In genomic region chr7:42886129-42886528, GRCh38 we compare ENCODE assay signal across 2 cellular contexts.
TF ChIP-seq lines count a peak whose summit lies in the region.

No MANE protein-coding gene starts in this region.

TF ChIP-seq in SK-N-SH, 30 proteins besides CTCF, POLR2A, EP300 and RAD21 (continued from another document):
- TF ChIP-seq NFIC (IDR thresholded peaks at IDR 0.05; ENCODE audit: borderline replicate concordance) (no peak), JUND (IDR thresholded peaks at IDR 0.05) (no peak), MAX (IDR thresholded peaks at IDR 0.05; ENCODE audit: low read depth) (no peak), ELF1 (IDR thresholded peaks at IDR 0.05) (no peak), FOXM1 (IDR thresholded peaks at IDR 0.05; ENCODE audit: low read depth) (no peak), MXI1 (IDR thresholded peaks at IDR 0.05; ENCODE audit: low read depth, low read length) (no peak), SIN3A (IDR thresholded peaks at IDR 0.05; ENCODE audit: borderline replicate concordance, low read depth, low read length) (no peak), TAF1 (IDR thresholded peaks at IDR 0.05; ENCODE audit: borderline replicate concordance, low read depth, low read length) (no peak), GABPA (IDR thresholded peaks at IDR 0.05; ENCODE audit: low read depth) (no peak), IRF3 (IDR thresholded peaks at IDR 0.05; ENCODE audit: low read depth, low read length) (no peak), USF2 (IDR thresholded peaks at IDR 0.05; ENCODE audit: borderline replicate concordance, low read depth, low read length) (no peak), MEF2A (IDR thresholded peaks at IDR 0.05; ENCODE audit: borderline replicate concordance, low read depth) (no peak), EZH2phosphoT487 (IDR thresholded peaks at IDR 0.05; ENCODE audit: borderline replicate concordance, low read depth) (no peak), FOXJ3 (CRISPR knock-in tag; IDR thresholded peaks at IDR 0.05) (no peak), TEAD4 (IDR thresholded peaks at IDR 0.05; ENCODE audit: borderline replicate concordance, insufficient read depth) (no peak)
TF ChIP-seq in SK-N-SH: peak in this region for 0.

TF ChIP-seq in SK-N-SH treated with all-trans-retinoic acid at 6 μM for 48 hours, 23 proteins besides CTCF, POLR2A, EP300 and RAD21 (continued from another document):
- TF ChIP-seq CREB5 (CRISPR knock-in tag; IDR thresholded peaks at IDR 0.05; ENCODE audit: low read depth) (no peak), PPARA (CRISPR knock-in tag; IDR thresholded peaks at IDR 0.05; ENCODE audit: borderline replicate concordance) (no peak), CSRNP3 (CRISPR knock-in tag; IDR thresholded peaks at IDR 0.05) (no peak), TOX (CRISPR knock-in tag; IDR thresholded peaks at IDR 0.05; ENCODE audit: borderline replicate concordance) (no peak), TCF4 (CRISPR knock-in tag; IDR thresholded peaks at IDR 0.05; ENCODE audit: borderline replicate concordance) (no peak), ZFP3 (CRISPR knock-in tag; IDR thresholded peaks at IDR 0.05) (no peak), ZNF565 (CRISPR knock-in tag; conservative IDR thresholded peaks at IDR 0.05; ENCODE audit: low read depth) (no peak), ZC3H10 (CRISPR knock-in tag; IDR thresholded peaks at IDR 0.05) (no peak), CSDC2 (CRISPR knock-in tag; IDR thresholded peaks at IDR 0.05) (no peak), RARB (CRISPR knock-in tag; IDR thresholded peaks at IDR 0.05) (no peak)
